9 cellular contexts compared by ENCODE assay signal in genomic region chr6:43575105-43575771, GRCh38. TPM values are rescaled to one million over a fixed set of nuclear protein-coding genes. Genes with fewer than 3 reads are reported as not detected.
DNase-seq lines count a peak whose midpoint lies in the region; ATAC-seq, FAIRE-seq and TF ChIP-seq lines count a peak whose summit lies in the region.
"Had no signal": no experiment of that assay in that cellular context is flagged by ENCODE, and none has a peak within 500 bp of the region (broad histone marks: within the 10 kb centered on the region; RNA-seq: fewer than 3 reads in every experiment).

No MANE protein-coding gene starts in this region.

- no peaks in the 10 kb centered on the region for H3K9me3 ChIP-seq in breast epithelium
- H3K9me3 ChIP-seq in kidney (ENCODE audit: control insufficient read depth in 1 of 2, low read length in 2 of 2), result no peaks in the 10 kb centered on the region

- H3K36me3 ChIP-seq in breast epithelium (peaks cover 8% of the 10 kb centered on the region), kidney (ENCODE audit: control insufficient read depth in 1 of 2, insufficient read depth in 2 of 2, low read length in 2 of 2) (peaks cover 9 to 10% of the 10 kb centered on the region in 2 donors)

- peak; percentile 9 for ATAC-seq in HG02938 (IDR thresholded peaks at IDR 0.05; ENCODE audit: unreplicated experiment)
- no peak for ATAC-seq in GM18517 (IDR thresholded peaks at IDR 0.05; ENCODE audit: unreplicated experiment)

- H3K9ac ChIP-seq in kidney (ENCODE audit: low read length in 2 of 2), result peak overlapping the region; percentile 50 to 77

- peak overlapping the region in 1 of 2 donors; percentile 62 for H3K27ac ChIP-seq in breast epithelium
- H3K27ac ChIP-seq in kidney (ENCODE audit: low read depth in 2 of 2, low read length in 2 of 2), result peak overlapping the region in 1 of 2 donors; percentile 61

- H3K4me3 ChIP-seq in breast epithelium (peak overlapping the region; percentile 86 to 92 (median 87)), kidney (ENCODE audit: low read length in 2 of 2) (peak overlapping the region; percentile 89 to 98)

- no peak for TF ChIP-seq POLR2A in breast epithelium (IDR thresholded peaks at IDR 0.05)

- H3K27me3 ChIP-seq in breast epithelium, result no peaks in the 10 kb centered on the region

- peaks cover 4 to 11% of the 10 kb centered on the region in 2 donors for H3K4me1 ChIP-seq in breast epithelium
- peaks cover 6% of the 10 kb centered on the region in 2 donors for H3K4me1 ChIP-seq in kidney (ENCODE audit: control insufficient read depth in 1 of 2, insufficient read depth in 1 of 2, low read depth in 1 of 2, low read length in 2 of 2)

- intact Hi-C loops in breast epithelium (cut with DNase I; ENCODE audit: low total_unique reads), result no loop called here
- intact Hi-C loops in kidney (cut with DNase I), result no loop called here

- DNase-seq in DMS 273 (lab: John Stamatoyannopoulos, UW; ENCODE audit: unreplicated experiment), result peak; percentile 80
- no peak for DNase-seq in DMS 273 treated with DMSO at 0.1 percent for 48 hours (lab: John Stamatoyannopoulos, UW)
- DNase-seq in NCI-H748 treated with DMSO at 0.1 percent for 48 hours (lab: John Stamatoyannopoulos, UW), result peak; percentile 43
- no peak for DNase-seq in breast epithelium (ENCODE audit: low spot score in 2 of 2)
- DNase-seq in kidney, result no peak
- DNase-seq in stimulated activated CD4-positive, alpha-beta T cell treated with anti-CD3 and anti-CD28 coated beads, Interleukin-4, amount 100 ng/mL, for 48 hours (ENCODE audit: low read depth in 2 of 2), result peak; percentile 26 to 34

- TF ChIP-seq CTCF in breast epithelium (IDR thresholded peaks at IDR 0.05) (no peak), kidney (IDR thresholded peaks at IDR 0.05; ENCODE audit: borderline replicate concordance, extremely low read depth, insufficient read depth) (no peak)

- no peak for FAIRE-seq in kidney (lab: Jason Lieb, UNC)
- FAIRE-seq: A204.1 had no signal

RNA-seq across cellular contexts. Expression of gene XPO5, which starts 0.6 kb away (rescaled TPM):
- total RNA-seq in breast epithelium, result 10 to 100 TPM; 16.5 to 28.8 (median 27.2) TPM
- total RNA-seq in kidney, result 34.3 TPM
- 7.5 TPM for polyA plus RNA-seq in kidney (ENCODE audit: insufficient read depth, low read depth, low replicate concordance)

RNA-seq across cellular contexts. Expression of gene POLH, which starts 0.7 kb away (rescaled TPM):
- total RNA-seq in breast epithelium (10 to 100 TPM in 1 of 3 donors, 1 to 10 TPM in 2; 8.6 to 13.0 (median 9.8) TPM), kidney (16.8 TPM)
- polyA plus RNA-seq in kidney (ENCODE audit: insufficient read depth, low read depth, low replicate concordance), result 1.8 TPM

RNA-seq across cellular contexts. Expression of gene GTPBP2, which starts 53.8 kb away (rescaled TPM):
- 10 to 100 TPM; 41.4 to 58.0 (median 43.6) TPM for total RNA-seq in breast epithelium
- 64.6 TPM for total RNA-seq in kidney
- 19.7 TPM for polyA plus RNA-seq in kidney (ENCODE audit: insufficient read depth, low read depth, low replicate concordance)

RNA-seq across cellular contexts. Expression of gene POLR1C, which starts 58.3 kb away (rescaled TPM):
- total RNA-seq in breast epithelium (10 to 100 TPM; 18.9 to 38.8 (median 38.7) TPM), kidney (41.3 TPM)
- polyA plus RNA-seq in kidney (ENCODE audit: insufficient read depth, low read depth, low replicate concordance), result 27.5 TPM

RNA-seq across cellular contexts. Expression of gene YIPF3, which starts 58.5 kb away (rescaled TPM):
- total RNA-seq in breast epithelium, result 100 to 1,000 TPM in 1 of 3 donors, 10 to 100 TPM in 2; 89.5 to 100 (median 96.2) TPM
- total RNA-seq in kidney, result 107 TPM
- polyA plus RNA-seq in kidney (ENCODE audit: insufficient read depth, low read depth, low replicate concordance), result 114 TPM

Comparison
In these comparisons a context has a peak if more than half of its experiments do, and no peak if none do; other contexts are left out.
1. DNase-seq: peak in DMS 273 (single experiment), NCI-H748 treated with DMSO at 0.1 percent for 48 hours (single experiment) and stimulated activated CD4-positive, alpha-beta T cell treated with anti-CD3 and anti-CD28 coated beads, Interleukin-4, amount 100 ng/mL, for 48 hours (2 of 2); none in DMS 273 treated with DMSO at 0.1 percent for 48 hours (single experiment), breast epithelium (0 of 2) and kidney (single experiment).